Comparison of ENCODE assay signal across 25 cellular contexts in genomic region chr2:176646033-176646615, GRCh38.
"Had no signal": no experiment of that assay in that cellular context is flagged by ENCODE, and none has a peak within 500 bp of the region (broad histone marks: within the 10 kb centered on the region; RNA-seq: fewer than 3 reads in every experiment).

No MANE protein-coding gene starts in this region.

- H3K36me3 ChIP-seq: left ventricle myocardium inferior, pancreas, prostate gland, suprapubic skin, thoracic aorta, tibial artery, uterus had no signal

- H3K4me3 ChIP-seq: left ventricle myocardium inferior, lung, pancreas, prostate gland, skin epidermis, suprapubic skin, thoracic aorta, tibial artery, uterus had no signal

- H3K4me1 ChIP-seq: left ventricle myocardium inferior, pancreas, prostate gland, suprapubic skin, tibial artery had no signal

- H3K27ac ChIP-seq: left ventricle myocardium inferior, pancreas, prostate gland, skin epidermis, suprapubic skin, thoracic aorta, tibial artery, uterus had no signal

- H3K27me3 ChIP-seq: uterus had no signal

- FAIRE-seq: islet of Langerhans, pancreas had no signal

- H3K9me3 ChIP-seq: left ventricle myocardium inferior, pancreas, prostate gland, suprapubic skin, thoracic aorta, tibial artery, uterus had no signal

- DNase-seq: hypothalamus; immature natural killer cell; left ventricle myocardium inferior; mesendoderm; naive B cell; natural killer cell; nucleus accumbens; pancreas; posterior cingulate gyrus; retina; right cardiac atrium; stimulated activated CD4-positive, alpha-beta T cell treated with anti-CD3 and anti-CD28 coated beads, Interleukin-12 subunit alpha, Interleukin-12 subunit beta, amount 100 ng/mL, for 4 hours; stimulated activated CD4-positive, alpha-beta T cell treated with anti-CD3 and anti-CD28 coated beads, Interleukin-15, amount 100 ng/mL, for 24 hours; stimulated activated CD4-positive, alpha-beta T cell treated with anti-CD3 and anti-CD28 coated beads, Interleukin-2, amount 100 ng/mL, for 24 hours; stimulated activated CD4-positive, alpha-beta T cell treated with anti-CD3 and anti-CD28 coated beads, Interleukin-4, amount 100 ng/mL, for 1 hour; stimulated activated naive B cell treated with anti-CD40 and anti-IgM and Interleukin-4, amounts not matched to agents 10 μg/mL and 1 μg/mL and 100 μg/mL, for 72 hours; stimulated activated naive CD8-positive, alpha-beta T cell treated with anti-CD3 and anti-CD28 coated beads, Interleukin-15, Interleukin-2, amounts not matched to agents 100 U/mL and 50 U/mL, for 24 hours; tibial artery; uterus had no signal
